In the genomic region with DNA sequence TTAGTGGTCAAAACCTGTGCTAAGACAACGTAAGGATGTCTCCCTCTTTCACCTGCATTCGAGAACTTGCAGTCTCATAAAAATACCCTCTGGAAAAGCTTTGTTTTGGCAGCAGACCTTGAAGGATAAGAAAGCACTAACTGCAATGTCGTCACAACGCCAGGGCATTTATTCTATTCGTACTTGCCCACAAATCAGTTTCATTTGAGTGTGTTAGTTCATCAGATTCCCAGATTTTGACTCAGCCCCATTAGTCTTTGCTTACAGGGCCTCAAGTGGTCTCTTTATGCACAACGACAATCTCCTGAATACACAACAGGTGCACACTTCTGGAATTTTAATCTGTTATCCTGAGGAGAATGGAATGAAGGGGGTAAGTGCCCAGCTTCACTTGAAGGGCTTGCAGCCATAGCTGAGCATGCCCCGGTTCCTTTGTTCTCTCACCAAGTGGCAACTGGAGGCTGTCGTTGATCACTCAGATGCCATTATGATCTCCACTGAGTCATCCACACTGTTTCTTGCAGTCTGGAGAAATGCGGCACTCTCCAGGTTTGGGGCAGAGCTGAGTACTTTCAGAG, we compare ENCODE assay signal across 20 cellular contexts. TPM values are rescaled to one million over a fixed set of nuclear protein-coding genes. Genes with fewer than 3 reads are reported as not detected.
"Had no signal": no experiment of that assay in that cellular context is flagged by ENCODE, and none has a peak within 500 bp of the region (broad histone marks: within the 10 kb centered on the region; RNA-seq: fewer than 3 reads in every experiment).

No MANE protein-coding gene starts in this region.

- H3K9me3 Mint-ChIP-seq: activated naive CD8-positive, alpha-beta T cell treated with anti-CD3 and anti-CD28 coated beads for 36 hours had no signal

- DNase-seq: activated B cell treated with CpG ODN at 0.5 μM for 24 hours; activated CD4-positive, alpha-beta T cell treated with anti-CD3 and anti-CD28 coated beads, Interleukin-2, amount 10 ng/mL, durations not matched to agents 7 days and 5 days; activated CD8-positive, alpha-beta memory T cell treated with anti-CD3 and anti-CD28 coated beads for 24 hours; activated naive CD8-positive, alpha-beta T cell treated with anti-CD3 and anti-CD28 coated beads for 36 hours; amygdala; cerebellar nuclear complex; foreskin melanocyte; kidney glomerular epithelial cell; naive thymus-derived CD4-positive, alpha-beta T cell; stimulated activated CD4-positive, alpha-beta T cell treated with anti-CD3 and anti-CD28 coated beads, Interleukin-2, amount 100 ng/mL, for 48 hours had no signal

- H3K27ac ChIP-seq: epithelial cell of prostate, neutrophil, tibial nerve had no signal

- H3K4me1 ChIP-seq: tibial nerve had no signal

- H3K4me1 Mint-ChIP-seq: activated B cell treated with CpG ODN at 0.5 μM for 24 hours; activated CD4-positive, alpha-beta T cell treated with anti-CD3 and anti-CD28 coated beads, Interleukin-2, amount 10 ng/mL, durations not matched to agents 7 days and 5 days; activated naive CD8-positive, alpha-beta T cell treated with anti-CD3 and anti-CD28 coated beads for 36 hours; naive thymus-derived CD4-positive, alpha-beta T cell; stimulated activated memory B cell treated with anti-CD40 and anti-IgM and Interleukin-4, amounts not matched to agents 10 μg/mL and 1 μg/mL and 100 μg/mL, for 72 hours had no signal

- ATAC-seq: naive thymus-derived CD4-positive, alpha-beta T cell; stimulated activated memory B cell treated with anti-CD40 and anti-IgM and Interleukin-4, amounts not matched to agents 10 μg/mL and 1 μg/mL and 100 μg/mL, for 72 hours had no signal

- H3K36me3 Mint-ChIP-seq: activated naive CD8-positive, alpha-beta T cell treated with anti-CD3 and anti-CD28 coated beads for 36 hours; naive thymus-derived CD4-positive, alpha-beta T cell; stimulated activated memory B cell treated with anti-CD40 and anti-IgM and Interleukin-4, amounts not matched to agents 10 μg/mL and 1 μg/mL and 100 μg/mL, for 72 hours had no signal

- H3K36me3 ChIP-seq: neutrophil, tibial nerve had no signal

- H3K27me3 ChIP-seq: tibial nerve had no signal

- H3K9me3 ChIP-seq: neutrophil, tibial nerve had no signal

- H3K4me3 Mint-ChIP-seq: activated B cell treated with CpG ODN at 0.5 μM for 24 hours; activated CD4-positive, alpha-beta T cell treated with anti-CD3 and anti-CD28 coated beads, Interleukin-2, amount 10 ng/mL, durations not matched to agents 7 days and 5 days; activated naive CD8-positive, alpha-beta T cell treated with anti-CD3 and anti-CD28 coated beads for 36 hours; naive thymus-derived CD4-positive, alpha-beta T cell; stimulated activated memory B cell treated with anti-CD40 and anti-IgM and Interleukin-4, amounts not matched to agents 10 μg/mL and 1 μg/mL and 100 μg/mL, for 72 hours had no signal

- H3K27ac Mint-ChIP-seq: activated B cell treated with CpG ODN at 0.5 μM for 24 hours; activated CD4-positive, alpha-beta T cell treated with anti-CD3 and anti-CD28 coated beads, Interleukin-2, amount 10 ng/mL, durations not matched to agents 7 days and 5 days; activated naive CD8-positive, alpha-beta T cell treated with anti-CD3 and anti-CD28 coated beads for 36 hours; naive thymus-derived CD4-positive, alpha-beta T cell had no signal

- H3K4me3 ChIP-seq: tibial nerve had no signal

RNA-seq across cellular contexts. Expression of gene CLEC19A, which starts 58.8 kb away (rescaled TPM):
- total RNA-seq: activated B cell treated with CpG ODN at 0.5 μM for 24 hours; activated CD4-positive, alpha-beta T cell treated with anti-CD3 and anti-CD28 coated beads, Interleukin-2, amount 10 ng/mL, durations not matched to agents 7 days and 5 days; activated naive CD8-positive, alpha-beta T cell treated with anti-CD3 and anti-CD28 coated beads for 36 hours; dermis microvascular lymphatic vessel endothelial cell; fibroblast of lung; mononuclear cell; naive thymus-derived CD4-positive, alpha-beta T cell; renal cortical epithelial cell; skeletal muscle tissue; T-helper 2 cell treated with Interferon-gamma antibody and Interleukin-4, amounts not matched to agents 100 ng/mL and 5 ng/mL, for 36 hours; tibial nerve had no signal
- polyA plus RNA-seq: fibroblast of lung; naive thymus-derived CD4-positive, alpha-beta T cell had no signal
